Comparison of ENCODE assay signal across 1 cellular context in genomic region chr13:76942363-76942762, GRCh38.
TF ChIP-seq lines count a peak whose summit lies in the region.

No MANE protein-coding gene starts in this region.

TF ChIP-seq in H1, 55 proteins besides CTCF, POLR2A, EP300 and RAD21:
- TF ChIP-seq CBX8 (IDR thresholded peaks at IDR 0.05; ENCODE audit: borderline replicate concordance, low read depth, low read length): no peak
- TF ChIP-seq CHD2 (IDR thresholded peaks at IDR 0.05; ENCODE audit: low read length): no peak
- TF ChIP-seq, protein P1, sequence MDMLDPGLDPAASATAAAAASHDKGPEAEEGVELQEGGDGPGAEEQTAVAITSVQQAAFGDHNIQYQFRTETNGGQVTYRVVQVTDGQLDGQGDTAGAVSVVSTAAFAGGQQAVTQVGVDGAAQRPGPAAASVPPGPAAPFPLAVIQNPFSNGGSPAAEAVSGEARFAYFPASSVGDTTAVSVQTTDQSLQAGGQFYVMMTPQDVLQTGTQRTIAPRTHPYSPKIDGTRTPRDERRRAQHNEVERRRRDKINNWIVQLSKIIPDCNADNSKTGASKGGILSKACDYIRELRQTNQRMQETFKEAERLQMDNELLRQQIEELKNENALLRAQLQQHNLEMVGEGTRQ (IDR thresholded peaks at IDR 0.05; ENCODE audit: low read length): no peak
- TF ChIP-seq, protein P2, sequence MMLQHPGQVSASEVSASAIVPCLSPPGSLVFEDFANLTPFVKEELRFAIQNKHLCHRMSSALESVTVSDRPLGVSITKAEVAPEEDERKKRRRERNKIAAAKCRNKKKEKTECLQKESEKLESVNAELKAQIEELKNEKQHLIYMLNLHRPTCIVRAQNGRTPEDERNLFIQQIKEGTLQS (IDR thresholded peaks at IDR 0.05; ENCODE audit: insufficient read depth, low read depth, low read length): no peak
- no peak for TF ChIP-seq TAF7 (optimal IDR thresholded peaks at IDR 0.05; ENCODE audit: borderline replicate concordance, low read depth, low read length)
- no peak for TF ChIP-seq JUN (IDR thresholded peaks at IDR 0.05; ENCODE audit: low read depth, low read length)
- no peak for TF ChIP-seq MAX (IDR thresholded peaks at IDR 0.05)
- no peak for TF ChIP-seq SUZ12 (IDR thresholded peaks at IDR 0.05; ENCODE audit: low read length)
- no peak for TF ChIP-seq POU5F1 (IDR thresholded peaks at IDR 0.05; ENCODE audit: low read depth, low read length)
TF ChIP-seq in H1: peak in this region for 0.
